Comparison of ENCODE assay signal across 15 cellular contexts in genomic region chr16:53872248-53873221, GRCh38.
A peak's percentile ranks its signal among the peaks of the same experiment; 100 is the strongest.
DNase-seq lines count a peak whose midpoint lies in the region.
"Had no signal": no experiment of that assay in that cellular context is flagged by ENCODE, and none has a peak within 500 bp of the region (broad histone marks: within the 10 kb centered on the region; RNA-seq: fewer than 3 reads in every experiment).

No MANE protein-coding gene starts in this region.

- DNase-seq in Ammon's horn (ENCODE audit: low spot score) (peak; percentile 36), HT1080 (ENCODE audit: low read depth) (peak; percentile 67), amniotic stem cell (lab: John Stamatoyannopoulos, UW) (peak; percentile 29), kidney glomerular epithelial cell (lab: John Stamatoyannopoulos, UW) (peak; percentile 10), middle frontal gyrus (ENCODE audit: extremely low spot score, low spot score) (no peak), GM19240 (ENCODE audit: insufficient read length, low spot score) (no peak), COLO668 (lab: John Stamatoyannopoulos, UW; ENCODE audit: unreplicated experiment) (no peak)
- no peak for DNase-seq in effector CD4-positive, alpha-beta T cell
- DNase-seq: activated T-cell treated with anti-CD3 and anti-CD28 coated beads, Interleukin-2, amount 50 U/mL, for 48 hours; caudate nucleus; DMS153; heart right ventricle; NCI-H1930; psoas muscle; tibial artery had no signal

Comparison
In these comparisons a context has a peak if more than half of its experiments do, and no peak if none do; other contexts are left out.
1. DNase-seq: peak in Ammon's horn (single experiment), HT1080 (single experiment), amniotic stem cell (single experiment) and kidney glomerular epithelial cell (single experiment); none in middle frontal gyrus (single experiment), GM19240 (single experiment), effector CD4-positive, alpha-beta T cell (single experiment) and COLO668 (single experiment).